ENCODE assay signal across 2 cellular contexts in the genomic region with DNA sequence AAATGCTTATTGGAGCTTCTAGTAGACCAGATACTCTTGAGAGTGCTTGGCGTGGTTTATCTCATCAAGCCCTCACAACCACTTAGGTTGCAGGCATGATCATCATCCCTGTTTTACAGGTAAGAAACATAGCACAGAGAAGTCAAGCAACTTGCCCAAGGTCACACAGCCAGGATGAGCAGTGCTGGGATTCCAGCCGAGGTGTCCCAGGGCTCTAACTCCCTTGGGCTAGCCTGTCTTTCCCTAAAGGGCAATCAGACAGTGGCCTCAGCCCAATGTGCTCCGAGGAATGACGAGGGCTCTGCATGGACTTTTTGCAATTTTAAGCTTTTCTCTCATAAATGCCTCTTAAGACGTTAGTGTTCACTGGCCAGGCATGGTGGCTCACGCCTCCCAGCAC.
TF ChIP-seq lines count a peak whose summit lies in the region.

No MANE protein-coding gene starts in this region.

TF ChIP-seq in HepG2, 621 proteins besides CTCF, POLR2A, EP300 and RAD21:
- TF ChIP-seq ZFP36 (IDR thresholded peaks at IDR 0.05; ENCODE audit: borderline replicate concordance, low read depth, low read length, partially characterized antibody) (peak; percentile 27), KLF13 (CRISPR knock-in tag; IDR thresholded peaks at IDR 0.05) (no peak), ZMYM3 (CRISPR knock-in tag; IDR thresholded peaks at IDR 0.05) (peak; percentile 62), NCOA5 (CRISPR knock-in tag; IDR thresholded peaks at IDR 0.05) (no peak), RBM39 (IDR thresholded peaks at IDR 0.05; ENCODE audit: low read depth, low read length, poor library complexity, severe bottlenecking) (no peak), XRCC5 (optimal IDR thresholded peaks at IDR 0.05; ENCODE audit: low read length) (no peak), AKAP8 (CRISPR knock-in tag; IDR thresholded peaks at IDR 0.05) (no peak), NBN (conservative IDR thresholded peaks at IDR 0.05) (no peak), GABPA (IDR thresholded peaks at IDR 0.05; ENCODE audit: low read depth, low read length) (no peak), GABPA (CRISPR knock-in tag; IDR thresholded peaks at IDR 0.05; ENCODE audit: low read depth) (no peak), ZNF768 (CRISPR knock-in tag; IDR thresholded peaks at IDR 0.05) (peak; percentile 98)
- TF ChIP-seq, protein P1, sequence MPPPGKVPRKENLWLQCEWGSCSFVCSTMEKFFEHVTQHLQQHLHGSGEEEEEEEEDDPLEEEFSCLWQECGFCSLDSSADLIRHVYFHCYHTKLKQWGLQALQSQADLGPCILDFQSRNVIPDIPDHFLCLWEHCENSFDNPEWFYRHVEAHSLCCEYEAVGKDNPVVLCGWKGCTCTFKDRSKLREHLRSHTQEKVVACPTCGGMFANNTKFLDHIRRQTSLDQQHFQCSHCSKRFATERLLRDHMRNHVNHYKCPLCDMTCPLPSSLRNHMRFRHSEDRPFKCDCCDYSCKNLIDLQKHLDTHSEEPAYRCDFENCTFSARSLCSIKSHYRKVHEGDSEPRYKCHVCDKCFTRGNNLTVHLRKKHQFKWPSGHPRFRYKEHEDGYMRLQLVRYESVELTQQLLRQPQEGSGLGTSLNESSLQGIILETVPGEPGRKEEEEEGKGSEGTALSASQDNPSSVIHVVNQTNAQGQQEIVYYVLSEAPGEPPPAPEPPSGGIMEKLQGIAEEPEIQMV (CRISPR knock-in tag; IDR thresholded peaks at IDR 0.05; ENCODE audit: low read depth) = no peak
- TF ChIP-seq, protein P2, sequence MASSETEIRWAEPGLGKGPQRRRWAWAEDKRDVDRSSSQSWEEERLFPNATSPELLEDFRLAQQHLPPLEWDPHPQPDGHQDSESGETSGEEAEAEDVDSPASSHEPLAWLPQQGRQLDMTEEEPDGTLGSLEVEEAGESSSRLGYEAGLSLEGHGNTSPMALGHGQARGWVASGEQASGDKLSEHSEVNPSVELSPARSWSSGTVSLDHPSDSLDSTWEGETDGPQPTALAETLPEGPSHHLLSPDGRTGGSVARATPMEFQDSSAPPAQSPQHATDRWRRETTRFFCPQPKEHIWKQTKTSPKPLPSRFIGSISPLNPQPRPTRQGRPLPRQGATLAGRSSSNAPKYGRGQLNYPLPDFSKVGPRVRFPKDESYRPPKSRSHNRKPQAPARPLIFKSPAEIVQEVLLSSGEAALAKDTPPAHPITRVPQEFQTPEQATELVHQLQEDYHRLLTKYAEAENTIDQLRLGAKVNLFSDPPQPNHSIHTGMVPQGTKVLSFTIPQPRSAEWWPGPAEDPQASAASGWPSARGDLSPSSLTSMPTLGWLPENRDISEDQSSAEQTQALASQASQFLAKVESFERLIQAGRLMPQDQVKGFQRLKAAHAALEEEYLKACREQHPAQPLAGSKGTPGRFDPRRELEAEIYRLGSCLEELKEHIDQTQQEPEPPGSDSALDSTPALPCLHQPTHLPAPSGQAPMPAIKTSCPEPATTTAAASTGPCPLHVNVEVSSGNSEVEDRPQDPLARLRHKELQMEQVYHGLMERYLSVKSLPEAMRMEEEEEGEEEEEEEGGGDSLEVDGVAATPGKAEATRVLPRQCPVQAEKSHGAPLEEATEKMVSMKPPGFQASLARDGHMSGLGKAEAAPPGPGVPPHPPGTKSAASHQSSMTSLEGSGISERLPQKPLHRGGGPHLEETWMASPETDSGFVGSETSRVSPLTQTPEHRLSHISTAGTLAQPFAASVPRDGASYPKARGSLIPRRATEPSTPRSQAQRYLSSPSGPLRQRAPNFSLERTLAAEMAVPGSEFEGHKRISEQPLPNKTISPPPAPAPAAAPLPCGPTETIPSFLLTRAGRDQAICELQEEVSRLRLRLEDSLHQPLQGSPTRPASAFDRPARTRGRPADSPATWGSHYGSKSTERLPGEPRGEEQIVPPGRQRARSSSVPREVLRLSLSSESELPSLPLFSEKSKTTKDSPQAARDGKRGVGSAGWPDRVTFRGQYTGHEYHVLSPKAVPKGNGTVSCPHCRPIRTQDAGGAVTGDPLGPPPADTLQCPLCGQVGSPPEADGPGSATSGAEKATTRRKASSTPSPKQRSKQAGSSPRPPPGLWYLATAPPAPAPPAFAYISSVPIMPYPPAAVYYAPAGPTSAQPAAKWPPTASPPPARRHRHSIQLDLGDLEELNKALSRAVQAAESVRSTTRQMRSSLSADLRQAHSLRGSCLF (CRISPR knock-in tag; IDR thresholded peaks at IDR 0.05; ENCODE audit: borderline replicate concordance) = no peak

TF ChIP-seq in H1, 55 proteins besides CTCF, POLR2A, EP300 and RAD21:
- no peak for TF ChIP-seq ASH2L (IDR thresholded peaks at IDR 0.05; ENCODE audit: low read length)
- TF ChIP-seq TCF12 (IDR thresholded peaks at IDR 0.05; ENCODE audit: low read depth, low read length) = no peak
- peak; percentile 40; the same call in 1 of the 2 replicates for TF ChIP-seq KDM1A (IDR thresholded peaks at IDR 0.05; ENCODE audit: borderline replicate concordance, low read length)
